1 cellular context compared by ENCODE assay signal in genomic region chr13:95002126-95002525, GRCh38.
TF ChIP-seq lines count a peak whose summit lies in the region.

No MANE protein-coding gene starts in this region.

TF ChIP-seq in WTC11, 78 proteins besides CTCF, POLR2A, EP300 and RAD21 (continued from another document):
- TF ChIP-seq ZNF396 (CRISPR knock-in tag; IDR thresholded peaks at IDR 0.05; ENCODE audit: borderline replicate concordance) (no peak), ZNF423 (CRISPR knock-in tag; IDR thresholded peaks at IDR 0.05) (no peak), E2F4 (CRISPR knock-in tag; IDR thresholded peaks at IDR 0.05; ENCODE audit: borderline replicate concordance, low read depth) (no peak), RORB (CRISPR knock-in tag; IDR thresholded peaks at IDR 0.05) (no peak), CBFB (CRISPR knock-in tag; IDR thresholded peaks at IDR 0.05; ENCODE audit: low read depth) (no peak), MLX (CRISPR knock-in tag; IDR thresholded peaks at IDR 0.05) (no peak)
